ENCODE assay signal across 27 cellular contexts in the genomic region with DNA sequence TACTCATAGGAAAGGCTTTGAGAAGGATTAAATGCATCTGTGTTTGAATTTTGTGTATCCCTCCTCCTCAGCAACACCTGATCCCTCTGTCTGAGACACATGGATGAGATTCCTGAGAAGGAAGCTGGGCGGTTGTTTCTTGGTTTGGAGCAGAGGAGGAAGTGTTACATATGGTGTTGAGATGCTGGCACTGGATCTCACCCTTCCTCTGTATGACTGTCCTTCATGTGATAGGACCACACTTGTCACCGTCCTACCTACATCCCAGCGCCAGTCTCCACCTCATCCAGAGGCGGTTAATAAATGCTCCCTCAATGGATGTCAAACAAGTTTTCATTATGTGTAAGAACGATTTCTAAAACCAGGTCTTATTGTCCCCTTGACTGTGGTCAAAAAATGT.
"Had no signal": no experiment of that assay in that cellular context is flagged by ENCODE, and none has a peak within 500 bp of the region (broad histone marks: within the 10 kb centered on the region; RNA-seq: fewer than 3 reads in every experiment).

No MANE protein-coding gene starts in this region.

- H3K27me3 ChIP-seq: cardiac muscle cell, SJCRH30 had no signal

- ATAC-seq: activated CD8-positive, alpha-beta T cell treated with anti-CD3 and anti-CD28 coated beads, Interleukin-2, amount 10 ng/mL, durations not matched to agents 7 days and 5 days had no signal

- H3K9me3 ChIP-seq: SJCRH30 had no signal

- H3K4me3 Mint-ChIP-seq: activated CD8-positive, alpha-beta T cell treated with anti-CD3 and anti-CD28 coated beads, Interleukin-2, amount 10 ng/mL, durations not matched to agents 7 days and 5 days; activated naive CD8-positive, alpha-beta T cell treated with anti-CD3 and anti-CD28 coated beads for 36 hours; central memory CD8-positive, alpha-beta T cell had no signal

- H3K36me3 ChIP-seq: cardiac muscle cell, SJCRH30, WERI-Rb-1 had no signal

- H3K4me3 ChIP-seq: cardiac muscle cell, SJCRH30, SK-N-MC had no signal

- DNase-seq: activated CD4-positive, alpha-beta T cell treated with anti-CD3 and anti-CD28 coated beads for 1 hour; activated CD4-positive, alpha-beta T cell treated with anti-CD3 and anti-CD28 coated beads for 48 hours; activated CD4-positive, alpha-beta T cell treated with anti-CD3 and anti-CD28 coated beads, Interleukin-2, amount 50 U/mL, for 4 hours; activated CD4-positive, CD25-positive, alpha-beta regulatory T cell; activated CD8-positive, alpha-beta T cell treated with anti-CD3 and anti-CD28 coated beads, Interleukin-2, amount 10 ng/mL, durations not matched to agents 7 days and 5 days; activated effector memory CD4-positive, alpha-beta T cell treated with anti-CD3 and anti-CD28 coated beads, Interleukin-2, amount 50 U/mL, for 16 hours; activated naive CD4-positive, alpha-beta T cell; activated naive CD4-positive, alpha-beta T cell treated with anti-CD3 and anti-CD28 coated beads, Interleukin-2, amount 50 U/mL, for 16 hours; activated naive CD8-positive, alpha-beta T cell treated with anti-CD3 and anti-CD28 coated beads for 36 hours; activated T-cell treated with anti-CD3 and anti-CD28 coated beads, Interleukin-2, amount 50 U/mL, for 48 hours; amniotic stem cell; aorta; NCI-H1105; NCI-H1417 treated with DMSO at 0.1 percent for 48 hours; NCI-H187 treated with DMSO at 0.1 percent for 48 hours; NCI-H2081 treated with DMSO at 0.1 percent for 48 hours; NCI-H226; NCI-H446 treated with DMSO at 0.1 percent for 48 hours; NCI-H748 treated with DMSO at 0.1 percent for 48 hours; NK-92 treated with Interleukin-12 subunit alpha and Interleukin-12 subunit beta, amount 100 ng/mL, for 24 hours; SHP77; T1000 had no signal

- H3K27ac Mint-ChIP-seq: activated CD8-positive, alpha-beta T cell treated with anti-CD3 and anti-CD28 coated beads, Interleukin-2, amount 10 ng/mL, durations not matched to agents 7 days and 5 days; activated naive CD8-positive, alpha-beta T cell treated with anti-CD3 and anti-CD28 coated beads for 36 hours had no signal

- H3K27ac ChIP-seq: cardiac muscle cell, SJCRH30, SK-N-MC, WERI-Rb-1 had no signal

- H3K9me3 Mint-ChIP-seq: activated naive CD8-positive, alpha-beta T cell treated with anti-CD3 and anti-CD28 coated beads for 36 hours; central memory CD8-positive, alpha-beta T cell had no signal

- H3K27me3 Mint-ChIP-seq: activated naive CD8-positive, alpha-beta T cell treated with anti-CD3 and anti-CD28 coated beads for 36 hours; central memory CD8-positive, alpha-beta T cell had no signal
